Comparison of ENCODE assay signal across 7 cellular contexts in genomic region chr17:16987830-16988601, GRCh38. TPM values are rescaled to one million over a fixed set of nuclear protein-coding genes. Genes with fewer than 3 reads are reported as not detected.
DNase-seq lines count a peak whose midpoint lies in the region; ATAC-seq and TF ChIP-seq lines count a peak whose summit lies in the region.

No MANE protein-coding gene starts in this region.

- H3K79me2 ChIP-seq in OCI-LY1 (ENCODE audit: insufficient read depth, low read length) = no peaks in the 10 kb centered on the region

- peak overlapping the region; percentile 94 for H3K27ac ChIP-seq in OCI-LY1 (ENCODE audit: low read depth, low read length, poor library complexity, severe bottlenecking)
- H3K27ac ChIP-seq in gastrocnemius medialis = no peak overlapping the region

- peak overlapping the region; percentile 73 for H3K9ac ChIP-seq in OCI-LY1 (ENCODE audit: low read length)

- peak; percentile 75 to 82 for DNase-seq in activated T-cell treated with anti-CD3 and anti-CD28 coated beads, Interleukin-2, amount 50 U/mL, for 48 hours
- DNase-seq in head of caudate nucleus (peak; percentile 31 to 83 (median 67)), gastrocnemius medialis (peak; percentile 30 to 61), NCI-H1092 treated with DMSO at 0.1 percent for 48 hours (lab: John Stamatoyannopoulos, UW) (no peak)

- H3K36me3 ChIP-seq in OCI-LY1 (ENCODE audit: insufficient read depth, low read length) (no peaks in the 10 kb centered on the region), gastrocnemius medialis (no peaks in the 10 kb centered on the region)

- no peaks in the 10 kb centered on the region for H3F3A ChIP-seq in OCI-LY1 (ENCODE audit: insufficient read depth, low read length)

- H3K27me3 ChIP-seq in OCI-LY1 (ENCODE audit: insufficient read depth, low read length) (no peaks in the 10 kb centered on the region), gastrocnemius medialis (no peaks in the 10 kb centered on the region)

- TF ChIP-seq CTCF in OCI-LY1 (IDR thresholded peaks at IDR 0.05; ENCODE audit: low read length) (no peak), gastrocnemius medialis (IDR thresholded peaks at IDR 0.05 in 4 of 5, conservative IDR thresholded peaks at IDR 0.05 in 1 of 5) (no peak)

- in situ Hi-C loops in gastrocnemius medialis (cut with MboI; ENCODE audit: low sequenced_read_pairs in 4 of 4) = loop anchor here in 2 of 4 donors (25.0 kb wide), 2 partner anchors 401 to 649 kb away; no protein-coding TSS in a partner anchor

- intact Hi-C loops in head of caudate nucleus (cut with DNase I) = no loop called here
- intact Hi-C loops in gastrocnemius medialis (cut with DNase I; ENCODE audit: low total_unique reads) = no loop called here

- H2AFZ ChIP-seq in OCI-LY1 (ENCODE audit: low read length) = no peak overlapping the region

- H3K4me1 ChIP-seq in OCI-LY1 (ENCODE audit: insufficient read depth, low read length, severe bottlenecking) = peaks cover 46% of the 10 kb centered on the region
- H3K4me1 ChIP-seq in gastrocnemius medialis = no peaks in the 10 kb centered on the region

- no peaks in the 10 kb centered on the region for H3K9me2 ChIP-seq in OCI-LY1 (ENCODE audit: low read depth, low read length)

- H4K20me1 ChIP-seq in OCI-LY1 (ENCODE audit: insufficient read depth, low read length) = no peaks in the 10 kb centered on the region

- TF ChIP-seq POLR2A in gastrocnemius medialis (IDR thresholded peaks at IDR 0.05) = no peak

- peak overlapping the region; percentile 76 for H3K4me2 ChIP-seq in OCI-LY1 (ENCODE audit: low read length)

- H3K9me3 ChIP-seq in OCI-LY1 (ENCODE audit: low read length) = no peaks in the 10 kb centered on the region
- no peaks in the 10 kb centered on the region for H3K9me3 ChIP-seq in gastrocnemius medialis

- ATAC-seq in GM18867 (IDR thresholded peaks at IDR 0.05; ENCODE audit: unreplicated experiment) = peak; percentile 66
- ATAC-seq in HG02884 (IDR thresholded peaks at IDR 0.05; ENCODE audit: unreplicated experiment) = peak; percentile 63
- ATAC-seq in gastrocnemius medialis = peak; percentile 40 to 43

- peak overlapping the region; percentile 62 for H3K4me3 ChIP-seq in OCI-LY1 (ENCODE audit: low read depth, low read length, poor library complexity, severe bottlenecking)
- H3K4me3 ChIP-seq in gastrocnemius medialis = no peak overlapping the region

RNA-seq across cellular contexts. Expression of gene TNFRSF13B, which starts 16.1 kb away (rescaled TPM):
- total RNA-seq in gastrocnemius medialis = not detected

RNA-seq across cellular contexts. Expression of gene MPRIP, which starts 54.2 kb away (rescaled TPM):
- 100 to 1,000 TPM in 3 of 4 donors, 10 to 100 TPM in 1; 71.1 to 127 (median 124) TPM for total RNA-seq in gastrocnemius medialis
